Comparison of ENCODE assay signal across 1 cellular context in the genomic region with DNA sequence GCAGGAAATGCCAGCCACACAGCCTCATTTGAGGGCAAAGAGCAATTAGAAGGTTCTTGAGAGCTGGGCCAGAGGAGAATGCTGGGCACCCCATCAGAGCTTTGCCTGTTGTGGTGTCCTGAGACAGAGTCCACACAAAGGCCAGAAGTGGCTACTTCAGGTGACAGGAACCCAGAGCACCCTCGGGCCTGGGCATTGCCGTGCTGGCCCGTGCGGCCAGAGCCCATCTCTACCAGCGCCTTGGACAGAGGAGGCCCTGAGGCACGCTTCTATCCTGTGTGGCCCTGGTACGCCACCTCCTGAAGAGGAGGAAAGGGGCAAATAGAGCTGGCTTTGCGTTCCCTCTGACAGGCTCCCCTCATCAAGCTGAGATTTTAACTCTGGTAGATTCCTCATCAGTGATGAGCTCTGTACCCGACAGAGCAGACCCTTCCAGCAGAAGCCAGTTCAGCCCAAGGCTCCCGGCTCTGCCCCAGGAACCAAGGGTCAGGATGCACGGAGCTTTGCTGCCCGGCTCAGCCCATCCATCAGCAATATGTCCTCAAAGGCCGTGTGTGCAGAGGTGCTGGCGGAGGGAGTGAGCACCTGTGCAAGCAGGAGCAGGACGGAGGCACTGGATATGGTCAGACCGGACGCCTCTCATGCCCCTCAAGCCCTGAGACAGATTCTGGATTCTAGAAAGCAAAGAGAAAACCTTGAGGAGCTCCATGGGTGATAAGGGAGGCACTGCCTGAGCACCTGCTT.
TF ChIP-seq lines count a peak whose summit lies in the region.

No MANE protein-coding gene starts in this region.

TF ChIP-seq in HepG2, 621 proteins besides CTCF, POLR2A, EP300 and RAD21:
- TF ChIP-seq SP5 (CRISPR knock-in tag; IDR thresholded peaks at IDR 0.05; ENCODE audit: borderline replicate concordance, low read depth) (no peak), ZNF781 (CRISPR knock-in tag; IDR thresholded peaks at IDR 0.05; ENCODE audit: borderline replicate concordance, not compliant biosample characterization) (no peak), ZNF839 (CRISPR knock-in tag; IDR thresholded peaks at IDR 0.05; ENCODE audit: borderline replicate concordance) (no peak), ZNF3 (CRISPR knock-in tag; IDR thresholded peaks at IDR 0.05) (no peak), SIX4 (CRISPR knock-in tag; IDR thresholded peaks at IDR 0.05) (no peak), STAT5B (CRISPR knock-in tag; IDR thresholded peaks at IDR 0.05) (no peak), PAF1 (CRISPR knock-in tag; IDR thresholded peaks at IDR 0.05) (no peak), SUZ12 (IDR thresholded peaks at IDR 0.05; ENCODE audit: low read depth, low read length) (no peak), TOPORS (CRISPR knock-in tag; IDR thresholded peaks at IDR 0.05) (no peak), ZNF605 (CRISPR knock-in tag; IDR thresholded peaks at IDR 0.05) (no peak)
- TF ChIP-seq, protein P1, sequence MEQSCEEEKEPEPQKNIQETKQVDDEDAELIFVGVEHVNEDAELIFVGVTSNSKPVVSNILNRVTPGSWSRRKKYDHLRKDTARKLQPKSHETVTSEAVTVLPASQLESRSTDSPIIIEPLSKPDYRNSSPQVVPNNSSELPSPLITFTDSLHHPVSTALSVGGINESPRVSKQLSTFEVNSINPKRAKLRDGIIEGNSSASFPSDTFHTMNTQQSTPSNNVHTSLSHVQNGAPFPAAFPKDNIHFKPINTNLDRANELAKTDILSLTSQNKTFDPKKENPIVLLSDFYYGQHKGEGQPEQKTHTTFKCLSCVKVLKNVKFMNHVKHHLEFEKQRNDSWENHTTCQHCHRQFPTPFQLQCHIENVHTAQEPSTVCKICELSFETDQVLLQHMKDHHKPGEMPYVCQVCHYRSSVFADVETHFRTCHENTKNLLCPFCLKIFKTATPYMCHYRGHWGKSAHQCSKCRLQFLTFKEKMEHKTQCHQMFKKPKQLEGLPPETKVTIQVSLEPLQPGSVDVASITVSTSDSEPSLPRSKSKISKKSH (CRISPR knock-in tag; IDR thresholded peaks at IDR 0.05; ENCODE audit: borderline replicate concordance), result no peak
